ENCODE assay signal across 1 cellular context in genomic region chr9:81318571-81318970, GRCh38.
TF ChIP-seq lines count a peak whose summit lies in the region.

No MANE protein-coding gene starts in this region.

TF ChIP-seq in SK-N-SH treated with all-trans-retinoic acid at 6 μM for 48 hours, 23 proteins besides CTCF, POLR2A, EP300 and RAD21 (continued from another document):
- no peak for TF ChIP-seq PATZ1 (CRISPR knock-in tag; IDR thresholded peaks at IDR 0.05; ENCODE audit: borderline replicate concordance)
